In the genomic region with DNA sequence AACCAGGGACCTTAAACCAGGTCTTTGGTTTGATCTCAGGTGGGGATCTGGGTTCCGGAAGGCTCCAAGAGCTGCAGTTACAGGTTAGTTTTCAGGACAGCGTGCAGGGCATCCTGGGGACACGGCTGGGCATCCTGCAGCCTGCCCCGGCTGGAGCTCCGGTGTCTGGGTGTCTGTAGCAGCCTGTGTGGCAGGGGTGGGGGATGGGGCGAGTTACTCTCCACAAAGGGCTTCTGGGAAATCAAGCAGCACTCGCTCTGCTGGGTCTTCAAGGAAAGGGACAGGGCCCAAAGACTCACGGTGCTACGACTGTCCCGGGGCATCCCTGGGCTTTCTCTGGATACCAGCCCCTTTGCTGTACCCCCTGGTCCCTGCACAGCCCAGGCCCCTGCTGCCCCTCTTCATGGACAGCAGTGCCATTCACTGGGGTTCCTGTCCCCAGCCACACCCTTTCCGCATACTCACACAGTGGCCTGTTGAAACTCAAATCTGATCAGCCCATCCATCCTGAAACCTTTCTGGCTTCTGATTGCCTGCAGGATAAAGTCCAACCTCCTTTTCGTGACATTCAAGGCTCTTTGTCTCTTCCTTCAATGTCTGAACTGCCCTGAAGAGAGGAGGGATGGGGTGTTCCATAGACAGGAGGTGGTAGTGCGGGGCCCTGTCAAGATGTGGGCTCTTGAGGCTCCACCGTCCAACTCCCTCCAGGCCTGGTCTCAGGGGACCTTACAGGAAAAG, we compare ENCODE assay signal across 17 cellular contexts. TPM values are rescaled to one million over a fixed set of nuclear protein-coding genes. Genes with fewer than 3 reads are reported as not detected.
"Had no signal": no experiment of that assay in that cellular context is flagged by ENCODE, and none has a peak within 500 bp of the region (broad histone marks: within the 10 kb centered on the region; RNA-seq: fewer than 3 reads in every experiment).

No MANE protein-coding gene starts in this region.

- H3K27ac Mint-ChIP-seq: activated B cell treated with CpG ODN at 0.5 μM for 24 hours, brain, type B pancreatic cell had no signal

- H3K9me3 ChIP-seq: lower lobe of right lung had no signal

- H3K36me3 ChIP-seq: lower lobe of right lung had no signal

- H3K4me3 ChIP-seq: lower lobe of right lung had no signal

- H3K4me1 Mint-ChIP-seq: brain had no signal

- H3K36me3 Mint-ChIP-seq: activated naive CD8-positive, alpha-beta T cell treated with anti-CD3 and anti-CD28 coated beads, Interleukin-2, amount 10 ng/mL, durations not matched to agents 7 days and 5 days; brain; immature natural killer cell; type B pancreatic cell had no signal

- H3K4me3 Mint-ChIP-seq: activated B cell treated with CpG ODN at 0.5 μM for 24 hours; activated naive CD8-positive, alpha-beta T cell treated with anti-CD3 and anti-CD28 coated beads, Interleukin-2, amount 10 ng/mL, durations not matched to agents 7 days and 5 days; brain; immature natural killer cell; neural crest cell; type B pancreatic cell had no signal

- H3K27ac ChIP-seq: lower lobe of right lung had no signal

- H3K27me3 Mint-ChIP-seq: activated naive CD8-positive, alpha-beta T cell treated with anti-CD3 and anti-CD28 coated beads, Interleukin-2, amount 10 ng/mL, durations not matched to agents 7 days and 5 days; type B pancreatic cell had no signal

- DNase-seq: activated B cell treated with CpG ODN at 0.5 μM for 24 hours; activated CD4-positive, alpha-beta T cell treated with anti-CD3 and anti-CD28 coated beads, Interleukin-2, amount 50 U/mL, for 1 hour; activated naive CD4-positive, alpha-beta T cell; activated naive CD8-positive, alpha-beta T cell treated with anti-CD3 and anti-CD28 coated beads, Interleukin-2, amount 10 ng/mL, durations not matched to agents 7 days and 5 days; central memory CD4-positive, alpha-beta T cell; cortex of kidney; effector CD8-positive, alpha-beta T cell; foreskin melanocyte; immature natural killer cell; lower lobe of right lung; small intestine; stimulated activated CD4-positive, alpha-beta T cell treated with anti-CD3 and anti-CD28 coated beads, Interleukin-4, amount 100 ng/mL, for 24 hours; stimulated activated naive CD4-positive, alpha-beta T cell had no signal

- H3K9me3 Mint-ChIP-seq: activated B cell treated with CpG ODN at 0.5 μM for 24 hours; activated naive CD8-positive, alpha-beta T cell treated with anti-CD3 and anti-CD28 coated beads, Interleukin-2, amount 10 ng/mL, durations not matched to agents 7 days and 5 days; immature natural killer cell; neural crest cell; type B pancreatic cell had no signal

RNA-seq across cellular contexts. Expression of gene TDRD9, which starts 58.7 kb away (rescaled TPM):
- total RNA-seq: neural crest cell; T-helper 1 cell treated with Interleukin-12 subunit alpha and Interleukin-12 subunit beta and Interleukin-4 antibody, amounts not matched to agents 30 ng/mL and 1 ng/mL, for 36 hours had no signal
